ENCODE assay signal across 22 cellular contexts in genomic region chr18:2351126-2351850, GRCh38.
"Had no signal": no experiment of that assay in that cellular context is flagged by ENCODE, and none has a peak within 500 bp of the region (broad histone marks: within the 10 kb centered on the region; RNA-seq: fewer than 3 reads in every experiment).

No MANE protein-coding gene starts in this region.

- H3K4me1 Mint-ChIP-seq: activated naive CD4-positive, alpha-beta T cell treated with anti-CD3 and anti-CD28 coated beads, Interleukin-2, amount 50 U/mL, for 24 hours; brain; memory B cell; WTC11 had no signal

- H3K27ac ChIP-seq: esophagus muscularis mucosa, sigmoid colon, spleen, thyroid gland had no signal

- H3K9me3 Mint-ChIP-seq: activated naive CD4-positive, alpha-beta T cell treated with anti-CD3 and anti-CD28 coated beads, Interleukin-2, amount 50 U/mL, for 24 hours; memory B cell; T-helper 1 cell treated with Interleukin-12 subunit alpha and Interleukin-12 subunit beta and Interleukin-4 antibody, amounts not matched to agents 30 μg/mL and 1 μg/mL, for 36 hours had no signal

- FAIRE-seq: endothelial cell of umbilical vein, frontal cortex had no signal

- H3K27me3 ChIP-seq: esophagus muscularis mucosa, sigmoid colon, thyroid gland had no signal

- H3K36me3 ChIP-seq: esophagus muscularis mucosa, sigmoid colon, spleen, thyroid gland had no signal

- DNase-seq: activated gamma-delta T cell treated with Interleukin-2 at 50 U/mL for 16 hours; activated T-cell treated with anti-CD3 and anti-CD28 coated beads, Interleukin-2, amount 50 U/mL, for 1 hour; anterior cingulate cortex; effector CD8-positive, alpha-beta T cell; hypothalamus; mucosa of descending colon; retina; sigmoid colon; spleen; stimulated activated CD4-positive, alpha-beta T cell treated with anti-CD3 and anti-CD28 coated beads, Interleukin-4, amount 100 ng/mL, for 4 hours; stimulated activated naive CD8-positive, alpha-beta T cell treated with anti-CD3 and anti-CD28 coated beads, Interleukin-15, Interleukin-2, amounts not matched to agents 100 U/mL and 50 U/mL, for 24 hours; T1000; thyroid gland had no signal

- H3K27ac Mint-ChIP-seq: activated naive CD4-positive, alpha-beta T cell treated with anti-CD3 and anti-CD28 coated beads, Interleukin-2, amount 50 U/mL, for 24 hours; memory B cell; progenitor cell of endocrine pancreas; T-helper 1 cell treated with Interleukin-12 subunit alpha and Interleukin-12 subunit beta and Interleukin-4 antibody, amounts not matched to agents 30 μg/mL and 1 μg/mL, for 36 hours; WTC11 had no signal

- H3K4me1 ChIP-seq: esophagus muscularis mucosa, sigmoid colon, spleen, thyroid gland had no signal

- H3K9me3 ChIP-seq: esophagus muscularis mucosa, mucosa of descending colon, sigmoid colon, spleen, thyroid gland had no signal

- H3K4me3 ChIP-seq: esophagus muscularis mucosa, mucosa of descending colon, sigmoid colon, spleen, thyroid gland had no signal

- H3K4me3 Mint-ChIP-seq: activated naive CD4-positive, alpha-beta T cell treated with anti-CD3 and anti-CD28 coated beads, Interleukin-2, amount 50 U/mL, for 24 hours; brain; memory B cell; T-helper 1 cell treated with Interleukin-12 subunit alpha and Interleukin-12 subunit beta and Interleukin-4 antibody, amounts not matched to agents 30 μg/mL and 1 μg/mL, for 36 hours; WTC11 had no signal

- H3K36me3 Mint-ChIP-seq: activated naive CD4-positive, alpha-beta T cell treated with anti-CD3 and anti-CD28 coated beads, Interleukin-2, amount 50 U/mL, for 24 hours; brain; memory B cell; WTC11 had no signal
